1 cellular context compared by ENCODE assay signal in the genomic region with DNA sequence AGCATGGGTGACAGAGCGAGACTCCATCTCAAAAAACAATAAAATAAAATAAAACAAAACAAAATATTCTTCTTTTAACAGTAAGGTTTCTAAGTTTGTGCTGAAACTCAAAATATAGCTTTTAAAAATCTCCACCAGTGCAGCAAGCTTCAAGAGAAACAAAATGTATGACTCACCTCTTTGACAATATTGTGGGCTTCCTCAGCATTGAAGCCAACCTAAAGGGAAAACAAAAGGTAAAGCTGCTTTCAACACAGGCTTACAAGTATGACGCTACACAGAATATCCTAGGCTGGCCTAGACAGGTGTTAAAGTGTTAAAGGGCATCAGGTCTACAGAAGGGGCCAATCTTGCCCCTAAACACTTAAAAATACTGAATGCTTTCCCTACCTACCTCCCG.
TF ChIP-seq lines count a peak whose summit lies in the region.

No MANE protein-coding gene starts in this region.

TF ChIP-seq in H1, 55 proteins besides CTCF, POLR2A, EP300 and RAD21 (continued from another document):
- TF ChIP-seq, protein P1, sequence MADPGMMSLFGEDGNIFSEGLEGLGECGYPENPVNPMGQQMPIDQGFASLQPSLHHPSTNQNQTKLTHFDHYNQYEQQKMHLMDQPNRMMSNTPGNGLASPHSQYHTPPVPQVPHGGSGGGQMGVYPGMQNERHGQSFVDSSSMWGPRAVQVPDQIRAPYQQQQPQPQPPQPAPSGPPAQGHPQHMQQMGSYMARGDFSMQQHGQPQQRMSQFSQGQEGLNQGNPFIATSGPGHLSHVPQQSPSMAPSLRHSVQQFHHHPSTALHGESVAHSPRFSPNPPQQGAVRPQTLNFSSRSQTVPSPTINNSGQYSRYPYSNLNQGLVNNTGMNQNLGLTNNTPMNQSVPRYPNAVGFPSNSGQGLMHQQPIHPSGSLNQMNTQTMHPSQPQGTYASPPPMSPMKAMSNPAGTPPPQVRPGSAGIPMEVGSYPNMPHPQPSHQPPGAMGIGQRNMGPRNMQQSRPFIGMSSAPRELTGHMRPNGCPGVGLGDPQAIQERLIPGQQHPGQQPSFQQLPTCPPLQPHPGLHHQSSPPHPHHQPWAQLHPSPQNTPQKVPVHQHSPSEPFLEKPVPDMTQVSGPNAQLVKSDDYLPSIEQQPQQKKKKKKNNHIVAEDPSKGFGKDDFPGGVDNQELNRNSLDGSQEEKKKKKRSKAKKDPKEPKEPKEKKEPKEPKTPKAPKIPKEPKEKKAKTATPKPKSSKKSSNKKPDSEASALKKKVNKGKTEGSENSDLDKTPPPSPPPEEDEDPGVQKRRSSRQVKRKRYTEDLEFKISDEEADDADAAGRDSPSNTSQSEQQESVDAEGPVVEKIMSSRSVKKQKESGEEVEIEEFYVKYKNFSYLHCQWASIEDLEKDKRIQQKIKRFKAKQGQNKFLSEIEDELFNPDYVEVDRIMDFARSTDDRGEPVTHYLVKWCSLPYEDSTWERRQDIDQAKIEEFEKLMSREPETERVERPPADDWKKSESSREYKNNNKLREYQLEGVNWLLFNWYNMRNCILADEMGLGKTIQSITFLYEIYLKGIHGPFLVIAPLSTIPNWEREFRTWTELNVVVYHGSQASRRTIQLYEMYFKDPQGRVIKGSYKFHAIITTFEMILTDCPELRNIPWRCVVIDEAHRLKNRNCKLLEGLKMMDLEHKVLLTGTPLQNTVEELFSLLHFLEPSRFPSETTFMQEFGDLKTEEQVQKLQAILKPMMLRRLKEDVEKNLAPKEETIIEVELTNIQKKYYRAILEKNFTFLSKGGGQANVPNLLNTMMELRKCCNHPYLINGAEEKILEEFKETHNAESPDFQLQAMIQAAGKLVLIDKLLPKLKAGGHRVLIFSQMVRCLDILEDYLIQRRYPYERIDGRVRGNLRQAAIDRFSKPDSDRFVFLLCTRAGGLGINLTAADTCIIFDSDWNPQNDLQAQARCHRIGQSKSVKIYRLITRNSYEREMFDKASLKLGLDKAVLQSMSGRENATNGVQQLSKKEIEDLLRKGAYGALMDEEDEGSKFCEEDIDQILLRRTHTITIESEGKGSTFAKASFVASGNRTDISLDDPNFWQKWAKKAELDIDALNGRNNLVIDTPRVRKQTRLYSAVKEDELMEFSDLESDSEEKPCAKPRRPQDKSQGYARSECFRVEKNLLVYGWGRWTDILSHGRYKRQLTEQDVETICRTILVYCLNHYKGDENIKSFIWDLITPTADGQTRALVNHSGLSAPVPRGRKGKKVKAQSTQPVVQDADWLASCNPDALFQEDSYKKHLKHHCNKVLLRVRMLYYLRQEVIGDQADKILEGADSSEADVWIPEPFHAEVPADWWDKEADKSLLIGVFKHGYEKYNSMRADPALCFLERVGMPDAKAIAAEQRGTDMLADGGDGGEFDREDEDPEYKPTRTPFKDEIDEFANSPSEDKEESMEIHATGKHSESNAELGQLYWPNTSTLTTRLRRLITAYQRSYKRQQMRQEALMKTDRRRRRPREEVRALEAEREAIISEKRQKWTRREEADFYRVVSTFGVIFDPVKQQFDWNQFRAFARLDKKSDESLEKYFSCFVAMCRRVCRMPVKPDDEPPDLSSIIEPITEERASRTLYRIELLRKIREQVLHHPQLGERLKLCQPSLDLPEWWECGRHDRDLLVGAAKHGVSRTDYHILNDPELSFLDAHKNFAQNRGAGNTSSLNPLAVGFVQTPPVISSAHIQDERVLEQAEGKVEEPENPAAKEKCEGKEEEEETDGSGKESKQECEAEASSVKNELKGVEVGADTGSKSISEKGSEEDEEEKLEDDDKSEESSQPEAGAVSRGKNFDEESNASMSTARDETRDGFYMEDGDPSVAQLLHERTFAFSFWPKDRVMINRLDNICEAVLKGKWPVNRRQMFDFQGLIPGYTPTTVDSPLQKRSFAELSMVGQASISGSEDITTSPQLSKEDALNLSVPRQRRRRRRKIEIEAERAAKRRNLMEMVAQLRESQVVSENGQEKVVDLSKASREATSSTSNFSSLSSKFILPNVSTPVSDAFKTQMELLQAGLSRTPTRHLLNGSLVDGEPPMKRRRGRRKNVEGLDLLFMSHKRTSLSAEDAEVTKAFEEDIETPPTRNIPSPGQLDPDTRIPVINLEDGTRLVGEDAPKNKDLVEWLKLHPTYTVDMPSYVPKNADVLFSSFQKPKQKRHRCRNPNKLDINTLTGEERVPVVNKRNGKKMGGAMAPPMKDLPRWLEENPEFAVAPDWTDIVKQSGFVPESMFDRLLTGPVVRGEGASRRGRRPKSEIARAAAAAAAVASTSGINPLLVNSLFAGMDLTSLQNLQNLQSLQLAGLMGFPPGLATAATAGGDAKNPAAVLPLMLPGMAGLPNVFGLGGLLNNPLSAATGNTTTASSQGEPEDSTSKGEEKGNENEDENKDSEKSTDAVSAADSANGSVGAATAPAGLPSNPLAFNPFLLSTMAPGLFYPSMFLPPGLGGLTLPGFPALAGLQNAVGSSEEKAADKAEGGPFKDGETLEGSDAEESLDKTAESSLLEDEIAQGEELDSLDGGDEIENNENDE (IDR thresholded peaks at IDR 0.05; ENCODE audit: insufficient replicate concordance, low read length): no peak
- no peak for TF ChIP-seq CTBP2 (IDR thresholded peaks at IDR 0.05; ENCODE audit: borderline replicate concordance, insufficient read depth, insufficient read length, low read length)
- no peak for TF ChIP-seq ZNF274 (IDR thresholded peaks at IDR 0.05; ENCODE audit: borderline replicate concordance, extremely low read depth, low read length)
- no peak for TF ChIP-seq CBX8 (IDR thresholded peaks at IDR 0.05; ENCODE audit: borderline replicate concordance, low read depth, low read length)
- no peak for TF ChIP-seq GTF2F1 (IDR thresholded peaks at IDR 0.05; ENCODE audit: borderline replicate concordance, low read depth, low read length)
- no peak for TF ChIP-seq RFX5 (IDR thresholded peaks at IDR 0.05; ENCODE audit: borderline replicate concordance, low read depth, low read length)
- no peak for TF ChIP-seq RNF2 (IDR thresholded peaks at IDR 0.05; ENCODE audit: borderline replicate concordance, low read depth, low read length, missing control alignments, poor library complexity, severe bottlenecking)
- TF ChIP-seq, protein P2, sequence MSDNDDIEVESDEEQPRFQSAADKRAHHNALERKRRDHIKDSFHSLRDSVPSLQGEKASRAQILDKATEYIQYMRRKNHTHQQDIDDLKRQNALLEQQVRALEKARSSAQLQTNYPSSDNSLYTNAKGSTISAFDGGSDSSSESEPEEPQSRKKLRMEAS (IDR thresholded peaks at IDR 0.05): no peak
- no peak for TF ChIP-seq HDAC2 (IDR thresholded peaks at IDR 0.05; ENCODE audit: borderline replicate concordance in 1 of 2, low read depth in 2 of 2, low read length in 2 of 2)
